ENCODE assay signal across 9 cellular contexts in the genomic region with DNA sequence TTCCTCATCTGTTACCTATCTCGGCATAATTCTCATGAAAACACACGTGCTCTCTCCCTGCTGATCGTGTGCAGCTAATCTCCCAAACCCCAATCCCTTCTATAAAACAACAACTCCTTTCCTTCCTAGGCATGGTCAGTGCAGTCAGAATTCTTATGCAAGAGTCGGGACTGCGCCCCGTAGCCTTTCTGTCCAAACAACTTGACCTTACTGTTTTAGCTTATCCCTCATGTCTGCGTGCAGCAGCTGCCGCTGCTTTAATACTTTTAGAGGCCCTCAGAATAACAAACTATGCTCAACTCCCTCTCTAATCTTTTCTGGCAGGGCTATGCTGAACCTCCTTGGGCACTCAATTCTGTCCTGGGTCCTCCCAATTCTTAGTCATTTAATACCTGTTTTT. TPM values are rescaled to one million over a fixed set of nuclear protein-coding genes. Genes with fewer than 3 reads are reported as not detected.
"Had no signal": no experiment of that assay in that cellular context is flagged by ENCODE, and none has a peak within 500 bp of the region (broad histone marks: within the 10 kb centered on the region; RNA-seq: fewer than 3 reads in every experiment).

No MANE protein-coding gene starts in this region.

RNA-seq across cellular contexts. Expression of gene PRRT1B, which starts 5.2 kb away (rescaled TPM):
- total RNA-seq: LHCN-M2, MCF 10A, NCI-H460, OCI-LY7, PC-9, Right ventricle myocardium inferior, RPMI7951, SJCRH30, SK-MEL-5 had no signal
